ENCODE assay signal across 1 cellular context in the genomic region with DNA sequence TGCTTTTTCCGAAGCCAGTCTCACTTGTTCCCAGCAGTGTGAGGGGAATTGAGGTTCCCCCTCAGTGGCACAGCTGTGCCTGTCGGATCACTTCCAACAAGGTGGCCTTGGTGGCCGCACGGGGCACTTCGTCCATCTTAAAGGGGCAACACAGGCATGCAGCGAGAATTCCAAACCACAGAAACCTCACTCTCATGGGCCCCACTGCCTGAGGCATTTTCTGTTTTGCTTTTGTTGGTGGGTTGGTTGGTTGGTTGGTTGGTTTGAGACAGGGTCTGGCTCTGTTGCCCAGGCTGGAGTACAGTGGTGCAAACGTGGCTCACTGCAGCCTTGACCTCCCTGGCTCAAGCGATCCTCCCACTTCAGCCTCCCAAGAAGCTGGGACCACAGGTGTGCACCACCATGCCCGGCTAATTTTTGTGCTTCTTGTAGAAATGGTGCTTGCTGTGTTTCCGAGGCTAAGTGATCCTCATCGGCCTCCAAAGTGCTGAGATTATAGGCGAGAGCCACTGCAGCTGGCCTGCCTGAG.
TF ChIP-seq lines count a peak whose summit lies in the region.

No MANE protein-coding gene starts in this region.

TF ChIP-seq in H1, 55 proteins besides CTCF, POLR2A, EP300 and RAD21:
- no peak for TF ChIP-seq JUN (IDR thresholded peaks at IDR 0.05; ENCODE audit: low read depth, low read length)
- peak; percentile 42; the same call in 1 of the 2 replicates for TF ChIP-seq E2F6 (IDR thresholded peaks at IDR 0.05)
- TF ChIP-seq, protein P1, sequence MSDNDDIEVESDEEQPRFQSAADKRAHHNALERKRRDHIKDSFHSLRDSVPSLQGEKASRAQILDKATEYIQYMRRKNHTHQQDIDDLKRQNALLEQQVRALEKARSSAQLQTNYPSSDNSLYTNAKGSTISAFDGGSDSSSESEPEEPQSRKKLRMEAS (IDR thresholded peaks at IDR 0.05), result peak; percentile 51; the same call in 1 of the 2 replicates
